Comparison of ENCODE assay signal across 7 cellular contexts in the genomic region with DNA sequence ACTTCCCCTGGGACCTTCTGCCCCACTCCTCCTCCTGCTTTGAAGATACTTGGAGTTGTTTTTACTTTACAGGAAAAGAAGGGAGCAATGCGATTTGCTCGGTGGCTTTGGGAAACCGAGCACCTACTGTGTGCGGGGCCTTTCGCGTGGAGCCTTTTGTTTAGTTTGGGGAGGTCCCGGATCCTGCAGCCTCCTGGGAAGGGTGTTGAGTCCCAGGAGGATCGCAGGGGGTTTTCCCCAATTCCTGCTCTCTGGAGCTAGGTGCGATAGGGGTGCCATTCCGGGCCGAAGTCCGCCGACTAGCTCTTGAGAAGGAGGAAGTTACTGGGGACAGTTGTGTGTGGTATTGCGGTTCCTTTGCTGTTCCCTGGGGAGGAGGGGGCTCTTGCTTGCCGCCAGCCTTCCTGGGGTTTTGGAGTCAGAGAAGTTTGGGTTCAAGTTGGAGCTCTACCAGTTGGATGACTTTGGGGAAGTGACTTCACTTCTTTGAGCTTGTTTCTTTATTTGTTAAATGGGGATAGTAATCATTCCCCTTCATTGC. TPM values are rescaled to one million over a fixed set of nuclear protein-coding genes. Genes with fewer than 3 reads are reported as not detected.
DNase-seq lines count a peak whose midpoint lies in the region; ATAC-seq, FAIRE-seq and TF ChIP-seq lines count a peak whose summit lies in the region.

No MANE protein-coding gene starts in this region.

- DNase-seq in GM12892 (ENCODE audit: insufficient read length) (no peak), SW480 (ENCODE audit: low spot score) (peak; percentile 17), fibroblast of lung (ENCODE audit: low read depth in 2 of 2) (no peak), pons (ENCODE audit: low spot score) (peak; percentile 24)

- TF ChIP-seq CTCF in fibroblast of lung (conservative IDR thresholded peaks at IDR 0.05 in 1 of 2, IDR thresholded peaks at IDR 0.05 in 1 of 2; ENCODE audit: low read depth in 1 of 2, low read length in 2 of 2), result no peak

- peak overlapping the region; percentile 78 for H2AFZ ChIP-seq in fibroblast of lung (ENCODE audit: low read length)

- no peak overlapping the region for H3K27ac ChIP-seq in fibroblast of lung (ENCODE audit: insufficient read depth, low read length)

- peak overlapping the region; percentile 60 to 71 (median 64) for H3K4me3 ChIP-seq in fibroblast of lung (replicated peaks in 1 of 4; ENCODE audit: control extremely low read depth in 1 of 4, insufficient read depth in 1 of 4, low read depth in 3 of 4, low read length in 4 of 4)

- no peaks in the 10 kb centered on the region for H3K36me3 ChIP-seq in fibroblast of lung (ENCODE audit: control insufficient read depth, insufficient read depth, low read length)

- no peaks in the 10 kb centered on the region for H3K27me3 ChIP-seq in fibroblast of lung (ENCODE audit: control insufficient read depth, insufficient read depth, low read length)

- H3K4me1 ChIP-seq in fibroblast of lung (ENCODE audit: control insufficient read depth, extremely low read depth, insufficient read depth, low read length), result no peaks in the 10 kb centered on the region

- FAIRE-seq in GM12892 (lab: Jason Lieb, UNC), result peak; percentile 36

- no peak for TF ChIP-seq POLR2A in GM12892 (IDR thresholded peaks at IDR 0.05; ENCODE audit: low read depth, low read length)

- H3K9me3 ChIP-seq in fibroblast of lung (ENCODE audit: control insufficient read depth, insufficient read depth, low read depth, low read length), result no peaks in the 10 kb centered on the region

- H3K79me2 ChIP-seq in fibroblast of lung (ENCODE audit: control insufficient read depth, insufficient read depth, low read length), result no peaks in the 10 kb centered on the region

- peak; percentile 35 for ATAC-seq in HG03097 (IDR thresholded peaks at IDR 0.05; ENCODE audit: low FRiP score, unreplicated experiment)
- ATAC-seq in HG02870 (IDR thresholded peaks at IDR 0.05; ENCODE audit: unreplicated experiment), result no peak
- no peak for ATAC-seq in GM19397 (IDR thresholded peaks at IDR 0.05; ENCODE audit: unreplicated experiment)

- no peak overlapping the region for H3K9ac ChIP-seq in fibroblast of lung (ENCODE audit: insufficient read depth, low read length)

- H3K4me2 ChIP-seq in fibroblast of lung (ENCODE audit: extremely low read depth, insufficient read depth, low read length), result peak overlapping the region; percentile 97

- no peaks in the 10 kb centered on the region for H4K20me1 ChIP-seq in fibroblast of lung (ENCODE audit: control insufficient read depth, extremely low read depth, insufficient read depth, low read length)

RNA-seq across cellular contexts. Expression of gene BRI3BP, which starts 1.1 kb away (rescaled TPM):
- polyA plus RNA-seq in GM12892 (2012; ENCODE audit: missing spikeins), result 19.7 TPM
- total RNA-seq in fibroblast of lung, result 2.5 and 2.6 TPM in 2 replicates
- 2.3 and 4.9 TPM in 2 replicates for polyA plus RNA-seq in fibroblast of lung
- 1.9 and 4.1 TPM in 2 replicates for polyA plus RNA-seq in fibroblast of lung (2012)
- 1.3 and 5.2 TPM in 2 replicates for polyA minus RNA-seq in fibroblast of lung (ENCODE audit: low replicate concordance)

RNA-seq across cellular contexts. Expression of gene DHX37, which starts 5.6 kb away (rescaled TPM):
- 10.7 TPM for polyA plus RNA-seq in GM12892 (2012; ENCODE audit: missing spikeins)
- total RNA-seq in fibroblast of lung, result 10.4 and 11.6 TPM in 2 replicates
- polyA plus RNA-seq in fibroblast of lung, result 5.4 and 8.4 TPM in 2 replicates
- polyA plus RNA-seq in fibroblast of lung (2012), result 9.5 and 14.3 TPM in 2 replicates
- 13.6 and 46.1 TPM in 2 replicates for polyA minus RNA-seq in fibroblast of lung (ENCODE audit: low replicate concordance)

Comparison
In these comparisons a context has a peak if more than half of its experiments do, and no peak if none do; other contexts are left out.
1. DNase-seq: peak in SW480 (single experiment) and pons (single experiment); none in GM12892 (single experiment) and fibroblast of lung (0 of 2).